In the genomic region with DNA sequence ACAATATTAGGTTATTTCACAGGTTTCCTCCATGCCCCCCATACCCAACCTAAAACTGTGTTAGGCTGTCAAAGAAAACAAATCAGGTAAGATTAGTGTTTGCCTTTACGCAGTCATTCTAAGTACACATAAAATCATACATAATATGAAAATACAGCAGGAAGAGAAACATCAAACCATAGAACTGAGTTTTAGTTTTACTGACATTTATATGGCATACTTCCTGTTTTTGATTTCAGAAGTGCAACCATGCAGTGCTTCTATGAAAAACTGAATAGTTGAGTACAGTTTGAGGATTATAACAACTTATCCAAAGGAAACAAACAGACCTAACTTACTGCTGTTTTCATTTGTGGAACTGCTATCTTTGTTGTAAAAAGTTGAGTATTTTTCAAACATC, we compare ENCODE assay signal across 9 cellular contexts.
DNase-seq lines count a peak whose midpoint lies in the region; ATAC-seq, FAIRE-seq and TF ChIP-seq lines count a peak whose summit lies in the region.
"Had no signal": no experiment of that assay in that cellular context is flagged by ENCODE, and none has a peak within 500 bp of the region (broad histone marks: within the 10 kb centered on the region; RNA-seq: fewer than 3 reads in every experiment).

No MANE protein-coding gene starts in this region.

- no peaks in the 10 kb centered on the region for H3K9me3 Mint-ChIP-seq in stimulated activated naive CD8-positive, alpha-beta T cell treated with anti-CD3 and anti-CD28 coated beads, Interleukin-15, Interleukin-2, amounts not matched to agents 100 ng/mL and 50 ng/mL, for 24 hours
- H3K9me3 Mint-ChIP-seq in T-cell = no peaks in the 10 kb centered on the region
- H3K9me3 Mint-ChIP-seq in MCF 10A (ENCODE audit: unreplicated experiment) = no peaks in the 10 kb centered on the region

- no TSS peak for BruUV-seq in MCF 10A (replicated peaks; lab: Mats Ljungman, UMichigan)

- H3K4me3 Mint-ChIP-seq in stimulated activated naive CD8-positive, alpha-beta T cell treated with anti-CD3 and anti-CD28 coated beads, Interleukin-15, Interleukin-2, amounts not matched to agents 100 ng/mL and 50 ng/mL, for 24 hours = peak overlapping the region; percentile 50
- peak overlapping the region; percentile 49 to 64 (median 54) for H3K4me3 Mint-ChIP-seq in T-cell
- H3K4me3 Mint-ChIP-seq in MCF 10A (ENCODE audit: unreplicated experiment) = no peak overlapping the region

- no peak for DNase-seq in stimulated activated naive CD8-positive, alpha-beta T cell treated with anti-CD3 and anti-CD28 coated beads, Interleukin-15, Interleukin-2, amounts not matched to agents 100 U/mL and 50 U/mL, for 24 hours
- DNase-seq in T-cell (no peak), kidney (no peak), MCF 10A (ENCODE audit: unreplicated experiment) (no peak)
- no peak for DNase-seq in NK-92 treated with Interleukin-12 subunit alpha and Interleukin-12 subunit beta, amount 100 ng/mL, for 24 hours (lab: John Stamatoyannopoulos, UW)
- DNase-seq in stimulated activated CD4-positive, alpha-beta T cell treated with anti-CD3 and anti-CD28 coated beads, Interleukin-15, amount 100 ng/mL, for 24 hours = no peak
- DNase-seq: PC-9 had no signal

- TF ChIP-seq CTCF in kidney (IDR thresholded peaks at IDR 0.05; ENCODE audit: borderline replicate concordance, extremely low read depth, insufficient read depth) = no peak
- TF ChIP-seq CTCF in MCF 10A (IDR thresholded peaks at IDR 0.05; ENCODE audit: unreplicated experiment) = no peak

- FAIRE-seq in kidney (lab: Jason Lieb, UNC) = no peak

- H3K27ac ChIP-seq in kidney (ENCODE audit: low read depth in 2 of 2, low read length in 2 of 2) = peak overlapping the region in 1 of 2 donors; percentile 24
- H3K27ac ChIP-seq: PC-9 had no signal

- no peak for ATAC-seq in stimulated activated naive CD8-positive, alpha-beta T cell treated with anti-CD3 and anti-CD28 coated beads, Interleukin-15, Interleukin-2, amounts not matched to agents 100 U/mL and 50 U/mL, for 24 hours
- peak; percentile 63 for ATAC-seq in HG02943 (IDR thresholded peaks at IDR 0.05; ENCODE audit: low read depth, unreplicated experiment)
- peak; percentile 70 to 82 (median 74) for ATAC-seq in T-cell (replicated peaks in 1 of 4)

- H3K27me3 Mint-ChIP-seq in stimulated activated naive CD8-positive, alpha-beta T cell treated with anti-CD3 and anti-CD28 coated beads, Interleukin-15, Interleukin-2, amounts not matched to agents 100 ng/mL and 50 ng/mL, for 24 hours = no peaks in the 10 kb centered on the region
- H3K27me3 Mint-ChIP-seq in T-cell (no peaks in the 10 kb centered on the region), MCF 10A (ENCODE audit: insufficient read depth, unreplicated experiment) (no peaks in the 10 kb centered on the region)

- intact Hi-C loops in kidney (cut with DNase I) = no loop called here
- intact Hi-C loops in MCF 10A (cut with micrococcal nuclease) = no loop called here

- no peaks in the 10 kb centered on the region for H3K4me1 ChIP-seq in kidney (ENCODE audit: control insufficient read depth in 1 of 2, insufficient read depth in 1 of 2, low read depth in 1 of 2, low read length in 2 of 2)

- H3K36me3 Mint-ChIP-seq in stimulated activated naive CD8-positive, alpha-beta T cell treated with anti-CD3 and anti-CD28 coated beads, Interleukin-15, Interleukin-2, amounts not matched to agents 100 ng/mL and 50 ng/mL, for 24 hours (ENCODE audit: low read depth) = peaks cover 20% of the 10 kb centered on the region
- H3K36me3 Mint-ChIP-seq in T-cell (peaks cover 4% of the 10 kb centered on the region), MCF 10A (ENCODE audit: insufficient read depth, unreplicated experiment) (peaks cover 19% of the 10 kb centered on the region)

- CTCF ChIA-PET in T-cell (lab: Charles Lee) = interaction anchor here in 1 of 2 donors (1.0 to 1.8 kb wide), 3 partner anchors 18 to 109 kb away, joined by 3 to 8 read pairs (median 4); partner anchors contain the start of gene TRIM13
- CTCF ChIA-PET in MCF 10A (lab: Yijun Ruan, JAX) = interaction anchor here (0.6 to 1.1 kb wide), 2 partner anchors 21 to 110 kb away, joined by 3 read pairs; partner anchors contain the start of gene TRIM13

- POLR2A ChIA-PET in T-cell (lab: Charles Lee) (interaction anchor here (0.6 to 0.9 kb wide), 4 partner anchors 13 to 260 kb away, joined by 3 to 10 read pairs (median 3); no protein-coding TSS in a partner anchor), MCF 10A (lab: Yijun Ruan, JAX) (interaction anchor here (0.8 to 2.0 kb wide), 4 partner anchors 8 to 17 kb away, joined by 3 to 10 read pairs (median 4); no protein-coding TSS in a partner anchor)

- H3K4me1 Mint-ChIP-seq in stimulated activated naive CD8-positive, alpha-beta T cell treated with anti-CD3 and anti-CD28 coated beads, Interleukin-15, Interleukin-2, amounts not matched to agents 100 ng/mL and 50 ng/mL, for 24 hours (ENCODE audit: low read depth) = peaks cover 60% of the 10 kb centered on the region
- H3K4me1 Mint-ChIP-seq in T-cell = peaks cover 34 to 65% (median 54%) of the 10 kb centered on the region in 3 donors
- peaks cover 19% of the 10 kb centered on the region for H3K4me1 Mint-ChIP-seq in MCF 10A (ENCODE audit: insufficient read depth, unreplicated experiment)

- H3K36me3 ChIP-seq in kidney (ENCODE audit: control insufficient read depth in 1 of 2, insufficient read depth in 2 of 2, low read length in 2 of 2) = no peaks in the 10 kb centered on the region

- no peaks in the 10 kb centered on the region for H3K9me3 ChIP-seq in kidney (ENCODE audit: control insufficient read depth in 1 of 2, low read length in 2 of 2)

- H3K27ac Mint-ChIP-seq in stimulated activated naive CD8-positive, alpha-beta T cell treated with anti-CD3 and anti-CD28 coated beads, Interleukin-15, Interleukin-2, amounts not matched to agents 100 ng/mL and 50 ng/mL, for 24 hours = peak overlapping the region; percentile 86
- H3K27ac Mint-ChIP-seq in T-cell (peak overlapping the region; percentile 95 to 97), MCF 10A (ENCODE audit: low read depth, unreplicated experiment) (no peak overlapping the region)

- no peak overlapping the region for H3K4me3 ChIP-seq in kidney (ENCODE audit: low read length in 2 of 2)
- H3K4me3 ChIP-seq: PC-9 had no signal

- H3K9ac ChIP-seq in kidney (ENCODE audit: low read length in 2 of 2) = no peak overlapping the region
